In the genomic region with DNA sequence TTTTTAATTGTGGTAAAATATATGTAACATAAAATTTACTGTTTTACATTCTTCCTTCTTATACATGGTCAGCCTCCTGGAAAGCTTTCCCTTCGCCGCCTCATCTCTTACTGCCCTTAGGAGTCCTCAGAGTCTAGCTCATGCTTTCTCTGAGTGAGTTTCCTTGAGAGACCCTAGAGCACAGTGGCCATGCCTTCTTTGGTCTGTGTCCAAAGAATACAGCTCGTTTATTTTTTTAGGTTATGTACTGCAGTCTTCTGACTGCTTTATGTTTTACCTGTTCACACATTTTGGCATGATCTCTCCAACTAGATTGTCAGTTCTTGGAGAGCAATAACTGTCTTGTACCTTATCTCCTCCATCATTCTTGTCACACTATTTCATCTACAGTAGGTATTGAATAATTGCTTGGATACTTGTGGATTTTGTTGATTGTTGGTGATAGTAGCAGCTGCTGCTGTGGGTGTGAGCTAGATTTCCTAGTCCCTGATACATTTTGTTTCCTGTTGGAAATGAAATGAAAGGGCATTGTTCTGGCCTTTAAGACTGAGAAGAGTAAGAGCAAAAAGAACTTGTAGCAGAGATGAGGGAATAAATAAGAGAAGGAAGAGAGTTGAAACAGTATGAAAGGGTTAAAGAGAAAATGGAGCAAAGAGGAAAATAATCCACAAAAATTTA, we compare ENCODE assay signal across 15 cellular contexts. TPM values are rescaled to one million over a fixed set of nuclear protein-coding genes. Genes with fewer than 3 reads are reported as not detected.
DNase-seq lines count a peak whose midpoint lies in the region; ATAC-seq, FAIRE-seq and TF ChIP-seq lines count a peak whose summit lies in the region.
"Had no signal": no experiment of that assay in that cellular context is flagged by ENCODE, and none has a peak within 500 bp of the region (broad histone marks: within the 10 kb centered on the region; RNA-seq: fewer than 3 reads in every experiment).

No MANE protein-coding gene starts in this region.

- H3K4me3 ChIP-seq in GM12878: no peak overlapping the region
- H3K4me3 ChIP-seq in colonic mucosa: no peak overlapping the region
- H3K4me3 ChIP-seq: ovary, vagina had no signal

- peak overlapping the region; percentile 25 for H3K27ac Mint-ChIP-seq in osteocyte (ENCODE audit: unreplicated experiment)
- H3K27ac Mint-ChIP-seq: endodermal cell had no signal

- peak overlapping the region; percentile 11; the same call in 1 of the 2 replicates for H3K4me2 ChIP-seq in GM12878 (ENCODE audit: control insufficient read depth, insufficient read depth)

- POLR2A ChIA-PET in GM12878 (lab: Charles Lee): interaction anchor here (0.5 to 2.7 kb wide), 4 partner anchors 10 to 409 kb away, joined by 3 to 14 read pairs (median 4); a partner anchor contains a TSS

- TF ChIP-seq CTCF in GM12878 (IDR thresholded peaks at IDR 0.05 in 2 of 3, conservative IDR thresholded peaks at IDR 0.05 in 1 of 3; ENCODE audit: control insufficient read depth in 2 of 3, extremely low read depth in 1 of 3, insufficient read depth in 1 of 3, low read depth in 3 of 3, low read length in 3 of 3): no peak
- no peak for TF ChIP-seq CTCF in osteocyte (IDR thresholded peaks at IDR 0.05)
- no peak for TF ChIP-seq CTCF in colonic mucosa (IDR thresholded peaks at IDR 0.05)

- H3K9me3 ChIP-seq in GM12878 (replicated peaks; ENCODE audit: control insufficient read depth, insufficient read depth, low read length) (no peaks in the 10 kb centered on the region), colonic mucosa (no peaks in the 10 kb centered on the region)
- H3K9me3 ChIP-seq: ovary, vagina had no signal

- H3K4me1 Mint-ChIP-seq in osteocyte (ENCODE audit: unreplicated experiment): peaks cover 45% of the 10 kb centered on the region
- H3K4me1 Mint-ChIP-seq: endodermal cell had no signal

- no peak overlapping the region for H3K4me3 Mint-ChIP-seq in osteocyte (ENCODE audit: unreplicated experiment)
- H3K4me3 Mint-ChIP-seq: endodermal cell had no signal

- FAIRE-seq in HTR-8/SVneo (lab: Jason Lieb, UNC) (peak; percentile 4), GM12878 (lab: Jason Lieb, UNC) (no peak)
- FAIRE-seq: GM19239 had no signal

- H3K79me2 ChIP-seq in GM12878 (ENCODE audit: control insufficient read depth, insufficient read depth, low read length): peaks cover 67% of the 10 kb centered on the region

- no peaks in the 10 kb centered on the region for H3K27me3 Mint-ChIP-seq in osteocyte (ENCODE audit: unreplicated experiment)

- peak; percentile 32 for DNase-seq in activated CD8-positive, alpha-beta memory T cell treated with anti-CD3 and anti-CD28 coated beads for 24 hours
- no peak for DNase-seq in activated CD8-positive, alpha-beta memory T cell treated with anti-CD3 and anti-CD28 coated beads, Interleukin-2, amount 50 U/mL, for 4 hours
- DNase-seq in HTR-8/SVneo (ENCODE audit: insufficient read length, low spot score) (no peak), GM12878 (ENCODE audit: low read depth, low spot score) (no peak), osteocyte (ENCODE audit: extremely low spot score, unreplicated experiment) (no peak), colonic mucosa (no peak), DMS79 treated with DMSO at 0.1 percent for 48 hours (lab: John Stamatoyannopoulos, UW) (no peak), GM03348 (ENCODE audit: low spot score) (no peak)
- DNase-seq: ACHN, amygdala, endodermal cell, ovary had no signal

- H3K36me3 ChIP-seq in GM12878 (ENCODE audit: control insufficient read depth in 2 of 2, insufficient read depth in 2 of 2, low read length in 1 of 2): peaks cover 3 to 32% of the 10 kb centered on the region in 2 experiments
- H3K36me3 ChIP-seq in colonic mucosa: peaks cover 7% of the 10 kb centered on the region
- H3K36me3 ChIP-seq: ovary had no signal

- SMC1A ChIA-PET in GM12878 (lab: Charles Lee; ENCODE audit: uncharacterized antibody, unreplicated experiment): interaction anchor here (0.6 to 5.3 kb wide), 8 partner anchors 10 to 182 kb away, joined by 3 to 23 read pairs (median 4); a partner anchor contains a TSS

- no peak for TF ChIP-seq POLR2A in GM12878 (IDR thresholded peaks at IDR 0.05; ENCODE audit: low read depth, low read length)

- TF ChIP-seq RAD21 in GM12878 (IDR thresholded peaks at IDR 0.05; ENCODE audit: insufficient read depth, low read depth, low read length): no peak

- H3K4me1 ChIP-seq in GM12878 (ENCODE audit: control insufficient read depth, insufficient read depth, low read length): peaks cover 30% of the 10 kb centered on the region
- H3K4me1 ChIP-seq in colonic mucosa: peaks cover 16% of the 10 kb centered on the region

- TF ChIP-seq EP300 in GM12878 (IDR thresholded peaks at IDR 0.05; ENCODE audit: borderline replicate concordance in 1 of 2, control insufficient read depth in 1 of 2, low read depth in 2 of 2, low read length in 2 of 2): no peak

- no TSS peak for BruUV-seq in GM12878 (replicated peaks; lab: Mats Ljungman, UMichigan)

- no peak overlapping the region for H2AFZ ChIP-seq in GM12878 (ENCODE audit: control insufficient read depth, low read depth, low read length)

- no peaks in the 10 kb centered on the region; the same call in none of the 2 replicates for H4K20me1 ChIP-seq in GM12878 (ENCODE audit: control insufficient read depth, insufficient read depth)

- CTCF ChIA-PET in GM12878 (lab: Yijun Ruan, JAX): interaction anchor here (0.9 to 4.0 kb wide), 8 partner anchors 9 to 192 kb away, joined by 3 to 18 read pairs (median 6); a partner anchor contains a TSS

- no peak for ATAC-seq in GM12878
- ATAC-seq: SK-N-SH treated with all-trans-retinoic acid at 6 μM for 48 hours had no signal

- in situ Hi-C loops in GM12878 (cut with MboI): no loop called here

- RAD21 ChIA-PET in GM12878 (lab: Charles Lee; ENCODE audit: unreplicated experiment): interaction anchor here (0.8 to 2.9 kb wide), 3 partner anchors 10 to 31 kb away, joined by 3 to 15 read pairs (median 3); a partner anchor contains a TSS

- H3K27me3 ChIP-seq in GM12878 (replicated peaks in 1 of 2; ENCODE audit: control insufficient read depth in 2 of 2, insufficient read depth in 2 of 2, low read length in 1 of 2): no peaks in the 10 kb centered on the region
- no peaks in the 10 kb centered on the region for H3K27me3 ChIP-seq in colonic mucosa
- H3K27me3 ChIP-seq: ovary, vagina had no signal

- peaks cover 37% of the 10 kb centered on the region for H3K36me3 Mint-ChIP-seq in osteocyte (ENCODE audit: unreplicated experiment)

- H3K27ac ChIP-seq in GM12878 (ENCODE audit: control insufficient read depth, insufficient read depth) (no peak overlapping the region), colonic mucosa (no peak overlapping the region)
- H3K27ac ChIP-seq: ovary, vagina had no signal

- H3K9ac ChIP-seq in GM12878 (ENCODE audit: control insufficient read depth, insufficient read depth, low read length) (no peak overlapping the region), colonic mucosa (ENCODE audit: low read depth in 2 of 2, low read length in 2 of 2) (no peak overlapping the region)

- intact Hi-C loops in GM12878 (cut with micrococcal nuclease; ENCODE audit: unreplicated experiment): no loop called here
- intact Hi-C loops in colonic mucosa (cut with DNase I): no loop called here

- no peaks in the 10 kb centered on the region for H3K9me3 Mint-ChIP-seq in osteocyte (ENCODE audit: unreplicated experiment)

- WGBS in GM12878 (ENCODE audit: insufficient coverage, insufficient replicate concordance, low lambda C conversion rate, missing lambda C conversion rate): 65% methylated on average over 3 of the region's 3 CpGs

TF ChIP-seq in GM12878, 131 proteins besides CTCF, POLR2A, EP300 and RAD21 (continues in another document):
- TF ChIP-seq SUPT20H (IDR thresholded peaks at IDR 0.05; ENCODE audit: borderline replicate concordance, control insufficient read depth, low read depth, low read length) (no peak), NRF1 (conservative IDR thresholded peaks at IDR 0.05; ENCODE audit: low read depth, low read length) (no peak), KAT2A (conservative IDR thresholded peaks at IDR 0.05; ENCODE audit: control insufficient read depth, low read depth, low read length) (no peak)

RNA-seq across cellular contexts. Expression of a gene that starts 10.9 kb away (rescaled TPM):
- 128 and 140 TPM in 2 replicates for total RNA-seq in GM12878 (2013; cell fraction: nucleolus; rRNA removed)
- total RNA-seq in GM12878 (2014; rRNA removed): 74.7 and 77.4 TPM in 2 replicates
- total RNA-seq in GM12878 (2014; rRNA removed; fragmentation: Illumina TruSeq; extraction: Trizol): 63.6 and 67.1 TPM in 2 replicates
- total RNA-seq in GM12878 (2021): 58.7 and 61.8 TPM in 2 replicates
- 30.9 TPM for polyA plus RNA-seq in GM12878 (2011; ENCODE audit: low read depth)
- 59.7 and 74.0 TPM in 2 replicates for polyA plus RNA-seq in GM12878 (2011; rRNA removed)
- 67.2 and 70.7 TPM in 2 replicates for polyA plus RNA-seq in GM12878 (2011; cell fraction: cytosol; rRNA removed)
- polyA plus RNA-seq in GM12878 (2011; cell fraction: nucleus; rRNA removed): 67.3 and 73.8 TPM in 2 replicates
- polyA plus RNA-seq in GM12878 (2012): 32.0 and 43.5 TPM in 2 replicates
- polyA plus RNA-seq in GM12878 (2014; fragmentation: Illumina TruSeq; extraction: Trizol): 50.5 and 60.2 TPM in 2 replicates
- 10 to 100 TPM; 18.7 to 22.2 TPM for polyA plus RNA-seq in GM12878 (2014; fragmentation: Nextera tagmentation; extraction: Ambion mirVana)
- polyA plus RNA-seq in GM12878 (2014; rRNA removed): 56.8 and 58.5 TPM in 2 replicates
- polyA plus RNA-seq in GM12878 (2016; fragmentation: Nextera tagmentation; extraction: Ambion mirVana): 10 to 100 TPM; 70.1 to 74.4 TPM
- polyA minus RNA-seq in GM12878 (2011; rRNA and poly(A)+ RNA removed): 83.8 and 86.3 TPM in 2 replicates
- polyA minus RNA-seq in GM12878 (2011; cell fraction: cytosol; rRNA and poly(A)+ RNA removed): 24.6 and 41.0 TPM in 2 replicates
- 28.0 and 56.9 TPM in 2 replicates for polyA minus RNA-seq in GM12878 (2011; cell fraction: nucleus; rRNA and poly(A)+ RNA removed)
- total RNA-seq in osteocyte: 82.5 and 97.2 TPM in 2 replicates
- 10 to 100 TPM; 55.6 to 77.4 TPM for total RNA-seq in colonic mucosa

RNA-seq across cellular contexts. Expression of a gene that starts 30.8 kb away (rescaled TPM):
- 10.9 and 13.8 TPM in 2 replicates for total RNA-seq in GM12878 (2013; cell fraction: nucleolus; rRNA removed)
- total RNA-seq in GM12878 (2014; rRNA removed) (22.4 and 22.9 TPM in 2 replicates), GM12878 (2014; rRNA removed; fragmentation: Illumina TruSeq; extraction: Trizol) (20.7 and 24.2 TPM in 2 replicates), GM12878 (2021) (12.9 and 14.5 TPM in 2 replicates), osteocyte (12.4 and 13.3 TPM in 2 replicates), colonic mucosa (10 to 100 TPM; 28.6 to 31.5 TPM)
- 16.1 TPM for polyA plus RNA-seq in GM12878 (2011; ENCODE audit: low read depth)
- polyA plus RNA-seq in GM12878 (2011; rRNA removed) (26.2 and 31.5 TPM in 2 replicates), GM12878 (2014; fragmentation: Illumina TruSeq; extraction: Trizol) (21.9 and 24.0 TPM in 2 replicates), GM12878 (2014; fragmentation: Nextera tagmentation; extraction: Ambion mirVana) (10 to 100 TPM; 14.4 to 18.7 TPM), GM12878 (2014; rRNA removed) (18.5 TPM in 2 replicates), GM12878 (2016; fragmentation: Nextera tagmentation; extraction: Ambion mirVana) (10 to 100 TPM; 31.5 to 38.6 TPM)
- 15.0 and 18.6 TPM in 2 replicates for polyA plus RNA-seq in GM12878 (2011; cell fraction: cytosol; rRNA removed)
- polyA plus RNA-seq in GM12878 (2011; cell fraction: nucleus; rRNA removed): 16.0 and 16.8 TPM in 2 replicates
- 13.6 and 19.1 TPM in 2 replicates for polyA plus RNA-seq in GM12878 (2012)
- polyA minus RNA-seq in GM12878 (2011; rRNA and poly(A)+ RNA removed): 10.4 and 16.0 TPM in 2 replicates
- 2.5 and 3.1 TPM in 2 replicates for polyA minus RNA-seq in GM12878 (2011; cell fraction: cytosol; rRNA and poly(A)+ RNA removed)
- 2.4 and 3.8 TPM in 2 replicates for polyA minus RNA-seq in GM12878 (2011; cell fraction: nucleus; rRNA and poly(A)+ RNA removed)
